ENCODE assay signal across 23 cellular contexts in genomic region chr10:93962973-93963372, GRCh38. TPM values are rescaled to one million over a fixed set of nuclear protein-coding genes. Genes with fewer than 3 reads are reported as not detected.
DNase-seq lines count a peak whose midpoint lies in the region; ATAC-seq and TF ChIP-seq lines count a peak whose summit lies in the region.
"Had no signal": no experiment of that assay in that cellular context is flagged by ENCODE, and none has a peak within 500 bp of the region (broad histone marks: within the 10 kb centered on the region; RNA-seq: fewer than 3 reads in every experiment).

No MANE protein-coding gene starts in this region.

- H3K4me2 ChIP-seq in neuronal stem cell (ENCODE audit: insufficient read depth, low read length, poor library complexity, severe bottlenecking): no peak overlapping the region
- H3K4me2 ChIP-seq: BLaER1 had no signal

- H3K18ac ChIP-seq in neuronal stem cell (ENCODE audit: low read length): no peak overlapping the region

- no peak overlapping the region for H2AFZ ChIP-seq in neuronal stem cell (ENCODE audit: low read length)

- H3K36me3 ChIP-seq in left ventricle myocardium inferior (no peaks in the 10 kb centered on the region), neuronal stem cell (replicated peaks in 1 of 2; ENCODE audit: control insufficient read depth in 2 of 2, insufficient read depth in 2 of 2, low read length in 2 of 2) (peaks cover 0 to 2% of the 10 kb centered on the region in 2 donors), Peyer's patch (no peaks in the 10 kb centered on the region)
- H3K36me3 ChIP-seq: BLaER1, MG63 had no signal

- DNase-seq in left ventricle myocardium inferior (no peak), cardiac septum (ENCODE audit: low spot score) (no peak), neuronal stem cell (ENCODE audit: low spot score) (no peak), Peyer's patch (no peak), NCI-H2227 treated with DMSO at 0.1 percent for 48 hours (lab: John Stamatoyannopoulos, UW) (no peak)
- DNase-seq: CD4-positive, CD25-positive, alpha-beta regulatory T cell; DMS53; GOT3; HCEC 1CT; IMR-90; KG1; MG63; NCI-H1105 treated with DMSO at 0.1 percent for 48 hours; NCI-H2029; NCI-H446 treated with DMSO at 0.1 percent for 48 hours; NCI-H526; NCI-H82; NK-92 treated with Interleukin-12 subunit alpha and Interleukin-12 subunit beta, amount 100 ng/mL, for 24 hours; PC-3; SHP77 had no signal

- no peak overlapping the region for H4K91ac ChIP-seq in neuronal stem cell (ENCODE audit: low read depth, low read length, poor library complexity)

- peak overlapping the region; percentile 1 for H3K9ac ChIP-seq in neuronal stem cell (ENCODE audit: low read depth, low read length, poor library complexity)
- H3K9ac ChIP-seq: BLaER1 had no signal

- ATAC-seq in stimulated activated memory B cell treated with anti-CD40 and anti-IgM and Interleukin-4, amounts not matched to agents 10 μg/mL and 1 μg/mL and 100 μg/mL, for 72 hours: peak; percentile 44
- no peak for ATAC-seq in HG03159 (IDR thresholded peaks at IDR 0.05; ENCODE audit: unreplicated experiment)
- ATAC-seq: PC-3 had no signal

- no peak overlapping the region for H2BK12ac ChIP-seq in neuronal stem cell (ENCODE audit: low read length)

- H3K14ac ChIP-seq in neuronal stem cell (ENCODE audit: low read length): no peak overlapping the region

- peaks cover 3% of the 10 kb centered on the region for H3K4me1 ChIP-seq in left ventricle myocardium inferior
- H3K4me1 ChIP-seq in neuronal stem cell (ENCODE audit: control insufficient read depth in 2 of 2, insufficient read depth in 1 of 2, low read depth in 1 of 2, low read length in 2 of 2): no peaks in the 10 kb centered on the region
- no peaks in the 10 kb centered on the region for H3K4me1 ChIP-seq in Peyer's patch
- H3K4me1 ChIP-seq: BLaER1 had no signal

- H3K4me3 ChIP-seq in left ventricle myocardium inferior: no peak overlapping the region
- H3K4me3 ChIP-seq in neuronal stem cell (ENCODE audit: low read length in 2 of 2): no peak overlapping the region
- no peak overlapping the region for H3K4me3 ChIP-seq in Peyer's patch
- H3K4me3 ChIP-seq: BLaER1, MG63 had no signal

- H3K9me3 ChIP-seq in left ventricle myocardium inferior (replicated peaks) (no peaks in the 10 kb centered on the region), neuronal stem cell (replicated peaks in 1 of 2; ENCODE audit: control insufficient read depth in 2 of 2, insufficient read depth in 1 of 2, low read depth in 1 of 2, low read length in 2 of 2) (no peaks in the 10 kb centered on the region), Peyer's patch (no peaks in the 10 kb centered on the region)
- H3K9me3 ChIP-seq: BLaER1, MG63 had no signal

- no peak overlapping the region for H2BK15ac ChIP-seq in neuronal stem cell (ENCODE audit: low read length)

- H2BK5ac ChIP-seq in neuronal stem cell (ENCODE audit: low read length): no peak overlapping the region

- H3K23ac ChIP-seq in neuronal stem cell (ENCODE audit: low read depth, low read length, poor library complexity): no peak overlapping the region

- no peak overlapping the region for H2AK5ac ChIP-seq in neuronal stem cell (ENCODE audit: low read depth, low read length)

- H3K4me1 Mint-ChIP-seq in stimulated activated memory B cell treated with anti-CD40 and anti-IgM and Interleukin-4, amounts not matched to agents 10 μg/mL and 1 μg/mL and 100 μg/mL, for 72 hours: no peaks in the 10 kb centered on the region
- H3K4me1 Mint-ChIP-seq: CD4-positive, CD25-positive, alpha-beta regulatory T cell had no signal

- no peaks in the 10 kb centered on the region for H3K79me1 ChIP-seq in neuronal stem cell (ENCODE audit: low read depth, low read length)

- H4K8ac ChIP-seq in neuronal stem cell (ENCODE audit: low read depth, low read length): no peak overlapping the region

- H3K9me3 Mint-ChIP-seq in stimulated activated memory B cell treated with anti-CD40 and anti-IgM and Interleukin-4, amounts not matched to agents 10 μg/mL and 1 μg/mL and 100 μg/mL, for 72 hours: no peaks in the 10 kb centered on the region
- H3K9me3 Mint-ChIP-seq: CD4-positive, CD25-positive, alpha-beta regulatory T cell had no signal

- no peak overlapping the region for H3K4ac ChIP-seq in neuronal stem cell (ENCODE audit: low read length)

- no peaks in the 10 kb centered on the region for H3K36me3 Mint-ChIP-seq in stimulated activated memory B cell treated with anti-CD40 and anti-IgM and Interleukin-4, amounts not matched to agents 10 μg/mL and 1 μg/mL and 100 μg/mL, for 72 hours

- H3K27ac Mint-ChIP-seq in stimulated activated memory B cell treated with anti-CD40 and anti-IgM and Interleukin-4, amounts not matched to agents 10 μg/mL and 1 μg/mL and 100 μg/mL, for 72 hours: no peak overlapping the region
- H3K27ac Mint-ChIP-seq: CD4-positive, CD25-positive, alpha-beta regulatory T cell had no signal

- no peak for TF ChIP-seq POLR2A in Peyer's patch (IDR thresholded peaks at IDR 0.05)

- no peaks in the 10 kb centered on the region for H3K27me3 ChIP-seq in left ventricle myocardium inferior (ENCODE audit: low read depth)
- no peaks in the 10 kb centered on the region for H3K27me3 ChIP-seq in neuronal stem cell (ENCODE audit: control insufficient read depth in 3 of 3, insufficient read depth in 3 of 3, low read depth in 1 of 3, low read length in 3 of 3)
- H3K27me3 ChIP-seq in Peyer's patch: no peaks in the 10 kb centered on the region
- H3K27me3 ChIP-seq: BLaER1, MG63 had no signal

- H2BK120ac ChIP-seq in neuronal stem cell (ENCODE audit: low read depth, low read length): no peak overlapping the region

- peak overlapping the region; percentile 35 for H3K27ac ChIP-seq in left ventricle myocardium inferior (replicated peaks)
- H3K27ac ChIP-seq in neuronal stem cell (replicated peaks; ENCODE audit: low read length): no peak overlapping the region
- H3K27ac ChIP-seq in Peyer's patch: no peak overlapping the region
- H3K27ac ChIP-seq: BLaER1 had no signal

- no peak overlapping the region for H3K4me3 Mint-ChIP-seq in stimulated activated memory B cell treated with anti-CD40 and anti-IgM and Interleukin-4, amounts not matched to agents 10 μg/mL and 1 μg/mL and 100 μg/mL, for 72 hours
- H3K4me3 Mint-ChIP-seq: CD4-positive, CD25-positive, alpha-beta regulatory T cell had no signal

- no peaks in the 10 kb centered on the region for H3K27me3 Mint-ChIP-seq in stimulated activated memory B cell treated with anti-CD40 and anti-IgM and Interleukin-4, amounts not matched to agents 10 μg/mL and 1 μg/mL and 100 μg/mL, for 72 hours
- H3K27me3 Mint-ChIP-seq: CD4-positive, CD25-positive, alpha-beta regulatory T cell had no signal

- TF ChIP-seq CTCF in left ventricle myocardium inferior (IDR thresholded peaks at IDR 0.05; ENCODE audit: borderline replicate concordance) (no peak), Peyer's patch (IDR thresholded peaks at IDR 0.05) (no peak)

- intact Hi-C loops in left ventricle myocardium inferior (cut with micrococcal nuclease) (no loop called here), cardiac septum (cut with DNase I) (no loop called here)

- no CpG with 5 or more reads among the region's 1 CpG for WGBS in neuronal stem cell (ENCODE audit: extremely low coverage in 2 of 2, insufficient read length in 2 of 2, insufficient replicate concordance in 1 of 2), 2 donors

RNA-seq across cellular contexts. Expression of gene PLCE1, which starts 30.8 kb away (rescaled TPM):
- 11.2 TPM for total RNA-seq in left ventricle myocardium inferior
- 51.5 TPM for total RNA-seq in cardiac septum
- polyA plus RNA-seq in neuronal stem cell (2013, experiment 1 of 2): 1.4 TPM
- polyA plus RNA-seq in neuronal stem cell (2013, experiment 2 of 2): 1.3 TPM
- 10 to 100 TPM; 15.4 to 42.9 (median 33.5) TPM for total RNA-seq in Peyer's patch
- total RNA-seq: CD4-positive, CD25-positive, alpha-beta regulatory T cell had no signal
